20 cellular contexts compared by ENCODE assay signal in the genomic region with DNA sequence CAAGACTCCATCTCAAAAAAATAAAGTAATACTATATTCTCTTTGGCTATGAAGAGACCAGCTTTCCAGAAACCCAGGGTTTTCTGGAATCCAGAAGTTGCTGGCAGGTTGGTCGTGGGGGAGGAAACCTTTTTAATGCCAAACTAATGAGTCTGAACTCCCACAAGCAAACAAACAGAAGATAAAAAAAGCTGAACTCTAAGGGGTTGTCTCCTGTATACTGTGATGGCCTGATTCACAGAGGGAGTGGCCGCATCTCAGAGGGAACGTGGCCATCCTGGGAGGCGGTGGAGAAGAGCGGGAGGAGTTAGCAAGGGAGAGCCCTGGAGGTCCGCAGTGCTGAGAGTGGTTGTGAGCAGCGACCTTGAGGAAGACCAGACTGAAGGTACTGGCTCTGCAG. TPM values are rescaled to one million over a fixed set of nuclear protein-coding genes. Genes with fewer than 3 reads are reported as not detected.
DNase-seq lines count a peak whose midpoint lies in the region; ATAC-seq, FAIRE-seq and TF ChIP-seq lines count a peak whose summit lies in the region.
"Had no signal": no experiment of that assay in that cellular context is flagged by ENCODE, and none has a peak within 500 bp of the region (broad histone marks: within the 10 kb centered on the region; RNA-seq: fewer than 3 reads in every experiment).

No MANE protein-coding gene starts in this region.

- H3K36me3 Mint-ChIP-seq in astrocyte (ENCODE audit: low read depth, unreplicated experiment): peaks cover 20% of the 10 kb centered on the region
- H3K36me3 Mint-ChIP-seq: natural killer cell treated with Interleukin-12 subunit alpha and Interleukin-12 subunit beta and Interleukin-15 and Interleukin-18, amount 100 ng/mL, for 72 hours had no signal

- no peaks in the 10 kb centered on the region for H3K27me3 ChIP-seq in left ventricle myocardium inferior (ENCODE audit: low read depth)
- no peaks in the 10 kb centered on the region for H3K27me3 ChIP-seq in astrocyte (ENCODE audit: insufficient read depth, low read length)

- peak overlapping the region; percentile 66 for H3K4me2 ChIP-seq in astrocyte (ENCODE audit: low read length)

- peaks cover 99% of the 10 kb centered on the region for H3K79me2 ChIP-seq in astrocyte (ENCODE audit: insufficient read depth, low read length)

- intact Hi-C loops in left cardiac atrium (cut with DNase I) (no loop called here), left ventricle myocardium inferior (cut with micrococcal nuclease) (no loop called here)

- no peaks in the 10 kb centered on the region for H3K9me3 Mint-ChIP-seq in astrocyte (ENCODE audit: unreplicated experiment)
- H3K9me3 Mint-ChIP-seq: activated T-helper 17 cell treated with anti-CD3 and anti-CD28 coated beads, Interleukin-2, amount 50 U/mL, for 72 hours; natural killer cell treated with Interleukin-12 subunit alpha and Interleukin-12 subunit beta and Interleukin-15 and Interleukin-18, amount 100 ng/mL, for 72 hours; type B pancreatic cell had no signal

- H3K36me3 ChIP-seq in left ventricle myocardium inferior (no peaks in the 10 kb centered on the region), astrocyte (ENCODE audit: insufficient read depth, low read length) (no peaks in the 10 kb centered on the region)
- H3K36me3 ChIP-seq: spleen had no signal

- no peak overlapping the region for H2AFZ ChIP-seq in astrocyte (ENCODE audit: low read depth, low read length)

- H3K9me3 ChIP-seq in left ventricle myocardium inferior (replicated peaks) (no peaks in the 10 kb centered on the region), astrocyte (ENCODE audit: insufficient read depth, low read depth, low read length) (no peaks in the 10 kb centered on the region)
- H3K9me3 ChIP-seq: spleen had no signal

- no peak for FAIRE-seq in astrocyte (lab: Jason Lieb, UNC)
- FAIRE-seq: A204.1, GM12892, kidney had no signal

- DNase-seq in left cardiac atrium (peak; percentile 35), left ventricle myocardium inferior (no peak), astrocyte (ENCODE audit: low read depth) (peak; percentile 90), iris pigment epithelial cell (ENCODE audit: low read depth) (peak; percentile 89), ureter (ENCODE audit: low spot score) (peak; percentile 32)
- DNase-seq in activated CD4-positive, CD25-positive, alpha-beta regulatory T cell (lab: John Stamatoyannopoulos, UW): no peak
- DNase-seq: activated CD4-positive, alpha-beta T cell treated with anti-CD3 and anti-CD28 coated beads, Interleukin-2, amount 50 U/mL, for 1 hour; caudate nucleus; DMS 273 treated with DMSO at 0.1 percent for 48 hours; kidney; NCI-H2029; spleen; SW 1271 had no signal

- ATAC-seq in left cardiac atrium: peak; percentile 36 to 94
- no peak for ATAC-seq in GM21381 (IDR thresholded peaks at IDR 0.05; ENCODE audit: unreplicated experiment)
- no peak for ATAC-seq in HG02759 (IDR thresholded peaks at IDR 0.05; ENCODE audit: unreplicated experiment)
- ATAC-seq: activated T-helper 17 cell treated with anti-CD3 and anti-CD28 coated beads, Interleukin-2, amount 50 U/mL, for 72 hours; natural killer cell treated with Interleukin-12 subunit alpha and Interleukin-12 subunit beta and Interleukin-15 and Interleukin-18, amount 100 ng/mL, for 72 hours had no signal

- H3K27ac Mint-ChIP-seq in astrocyte (ENCODE audit: unreplicated experiment): peak overlapping the region; percentile 75
- H3K27ac Mint-ChIP-seq: activated T-helper 17 cell treated with anti-CD3 and anti-CD28 coated beads, Interleukin-2, amount 50 U/mL, for 72 hours; natural killer cell treated with Interleukin-12 subunit alpha and Interleukin-12 subunit beta and Interleukin-15 and Interleukin-18, amount 100 ng/mL, for 72 hours; type B pancreatic cell had no signal

- peak overlapping the region; percentile 55 for H3K9ac ChIP-seq in astrocyte (ENCODE audit: low read length)

- H3K4me3 Mint-ChIP-seq in astrocyte (ENCODE audit: unreplicated experiment): peak overlapping the region; percentile 51
- H3K4me3 Mint-ChIP-seq: activated T-helper 17 cell treated with anti-CD3 and anti-CD28 coated beads, Interleukin-2, amount 50 U/mL, for 72 hours; natural killer cell treated with Interleukin-12 subunit alpha and Interleukin-12 subunit beta and Interleukin-15 and Interleukin-18, amount 100 ng/mL, for 72 hours; type B pancreatic cell had no signal

- H3K27me3 Mint-ChIP-seq in astrocyte (ENCODE audit: low read depth, unreplicated experiment): no peaks in the 10 kb centered on the region
- H3K27me3 Mint-ChIP-seq: activated T-helper 17 cell treated with anti-CD3 and anti-CD28 coated beads, Interleukin-2, amount 50 U/mL, for 72 hours; natural killer cell treated with Interleukin-12 subunit alpha and Interleukin-12 subunit beta and Interleukin-15 and Interleukin-18, amount 100 ng/mL, for 72 hours; type B pancreatic cell had no signal

- H3K4me1 Mint-ChIP-seq in astrocyte (ENCODE audit: low read depth, unreplicated experiment): peaks cover 52% of the 10 kb centered on the region

- TF ChIP-seq CTCF in left ventricle myocardium inferior (IDR thresholded peaks at IDR 0.05; ENCODE audit: borderline replicate concordance): no peak
- TF ChIP-seq CTCF in astrocyte (IDR thresholded peaks at IDR 0.05; ENCODE audit: insufficient read depth, low read depth, low read length): no peak

- H3K27ac ChIP-seq in left ventricle myocardium inferior (replicated peaks): no peak overlapping the region
- peak overlapping the region; percentile 75 for H3K27ac ChIP-seq in astrocyte (ENCODE audit: low read depth, low read length)
- H3K27ac ChIP-seq: spleen had no signal

- H3K4me1 ChIP-seq in left ventricle myocardium inferior (peaks cover 68% of the 10 kb centered on the region), astrocyte (ENCODE audit: insufficient read depth, low read length) (peaks cover 51% of the 10 kb centered on the region)

- peaks cover 60% of the 10 kb centered on the region for H4K20me1 ChIP-seq in astrocyte (ENCODE audit: insufficient read depth, low read length)

- H3K4me3 ChIP-seq in left ventricle myocardium inferior (no peak overlapping the region), astrocyte (ENCODE audit: insufficient read depth, low read depth, low read length) (no peak overlapping the region)
- H3K4me3 ChIP-seq: spleen had no signal

RNA-seq across cellular contexts. Expression of a gene that starts 36.1 kb away (rescaled TPM):
- 10 to 100 TPM; 59.8 to 65.2 TPM for total RNA-seq in left cardiac atrium
- total RNA-seq in left ventricle myocardium inferior: 77.0 TPM
- 202 and 205 TPM in 2 replicates for total RNA-seq in astrocyte
- 60.1 TPM for total RNA-seq in ureter

Comparison
In these comparisons a context has a peak if more than half of its experiments do, and no peak if none do; other contexts are left out.
1. DNase-seq: peak in left cardiac atrium (single experiment), astrocyte (single experiment), iris pigment epithelial cell (single experiment) and ureter (single experiment); none in left ventricle myocardium inferior (single experiment) and activated CD4-positive, CD25-positive, alpha-beta regulatory T cell (0 of 4).
2. ATAC-seq: peak in left cardiac atrium (2 of 2); none in GM21381 (single experiment) and HG02759 (single experiment).